Comparison of ENCODE assay signal across 8 cellular contexts in the genomic region with DNA sequence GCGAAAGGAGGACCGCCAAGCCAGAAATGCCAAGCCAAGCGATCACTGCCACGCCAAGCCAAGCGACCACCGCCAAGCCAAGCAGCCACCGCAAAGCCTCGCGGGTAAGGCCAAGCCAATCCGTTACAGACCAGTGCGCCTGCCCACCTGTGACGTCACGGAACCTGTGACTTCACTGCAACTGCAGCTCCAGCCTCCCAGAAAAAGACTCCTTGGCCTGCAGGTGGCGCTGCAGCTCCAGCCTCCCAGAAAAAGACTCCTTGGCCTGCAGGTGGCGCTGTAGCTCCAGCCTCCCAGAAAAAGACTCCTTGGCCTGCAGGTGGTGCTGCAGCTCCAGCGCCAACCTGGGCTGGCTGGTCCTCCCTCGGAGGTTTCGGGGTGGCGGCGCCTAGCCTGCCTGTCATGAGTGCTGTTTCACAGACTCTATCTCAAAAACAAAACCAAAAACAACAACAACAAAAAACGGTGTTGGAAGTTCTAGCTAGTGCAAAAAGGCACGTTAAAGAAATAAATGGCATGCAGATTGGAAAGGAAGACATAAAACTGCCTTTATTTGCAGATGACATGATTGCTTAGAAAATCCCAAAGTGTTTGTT. TPM values are rescaled to one million over a fixed set of nuclear protein-coding genes. Genes with fewer than 3 reads are reported as not detected.
DNase-seq lines count a peak whose midpoint lies in the region; ATAC-seq and TF ChIP-seq lines count a peak whose summit lies in the region.
"Not testable (repeated sequence)": the region's sequence is repeated elsewhere in the genome, so short reads cannot be mapped to it uniquely, and the experiment has no call there.

No MANE protein-coding gene starts in this region.

- H3K4me1 ChIP-seq in CD4-positive, CD25-positive, alpha-beta regulatory T cell (ENCODE audit: control insufficient read depth, insufficient read depth, low read length, poor library complexity, severe bottlenecking) = not testable (repeated sequence)

- H3K27me3 ChIP-seq in CD4-positive, CD25-positive, alpha-beta regulatory T cell (ENCODE audit: control insufficient read depth, insufficient read depth, low read length) = not testable (repeated sequence)

- H3K9me3 Mint-ChIP-seq in CD4-positive, CD25-positive, alpha-beta regulatory T cell = not testable (repeated sequence)

- H3K27ac ChIP-seq in CD4-positive, CD25-positive, alpha-beta regulatory T cell (ENCODE audit: insufficient read depth, low read length, poor library complexity, severe bottlenecking) = peak overlapping the region; percentile 60
- peak overlapping the region; percentile 59 for H3K27ac ChIP-seq in RWPE1

- H3K27me3 Mint-ChIP-seq in CD4-positive, CD25-positive, alpha-beta regulatory T cell = not testable (repeated sequence)

- peak; percentile 78 to 95 (median 90) for DNase-seq in CD4-positive, CD25-positive, alpha-beta regulatory T cell
- DNase-seq in KG1 (lab: John Stamatoyannopoulos, UW) (peak; percentile 0), RWPE1 (ENCODE audit: low spot score) (peak; percentile 21), epithelial cell of proximal tubule (ENCODE audit: low read depth) (peak; percentile 30), midbrain (lab: John Stamatoyannopoulos, UW) (peak; percentile 87)
- DNase-seq in activated T-cell treated with anti-CD3 and anti-CD28 coated beads, Interleukin-2, amount 50 U/mL, for 48 hours = peak; percentile 98 to 99
- DNase-seq in stimulated activated CD4-positive, alpha-beta T cell treated with anti-CD3 and anti-CD28 coated beads, TNF-alpha, amount 100 ng/mL, for 24 hours (ENCODE audit: low read depth in 3 of 3) = peak; percentile 90 to 96 (median 93)

- H3K4me3 ChIP-seq in CD4-positive, CD25-positive, alpha-beta regulatory T cell (ENCODE audit: low read depth, low read length) = peak overlapping the region; percentile 61
- peak overlapping the region; percentile 49 for H3K4me3 ChIP-seq in epithelial cell of proximal tubule (ENCODE audit: low read depth, low read length)

- H3K9me3 ChIP-seq in CD4-positive, CD25-positive, alpha-beta regulatory T cell (ENCODE audit: control insufficient read depth in 2 of 2, low read length in 2 of 2) = not testable (repeated sequence)

- H3K4me1 Mint-ChIP-seq in CD4-positive, CD25-positive, alpha-beta regulatory T cell = peaks cover 5 to 17% (median 6%) of the 10 kb centered on the region in 4 donors

- TF ChIP-seq CTCF in RWPE1 (conservative IDR thresholded peaks at IDR 0.05; ENCODE audit: low read depth) (peak; percentile 100), epithelial cell of proximal tubule (conservative IDR thresholded peaks at IDR 0.05; ENCODE audit: low read depth, low read length) (peak; percentile 91)

- not testable (repeated sequence) for H3K36me3 Mint-ChIP-seq in CD4-positive, CD25-positive, alpha-beta regulatory T cell

- peak overlapping the region; percentile 84 to 96 (median 91) for H3K4me3 Mint-ChIP-seq in CD4-positive, CD25-positive, alpha-beta regulatory T cell

- ATAC-seq in CD4-positive, CD25-positive, alpha-beta regulatory T cell (ENCODE audit: low read depth in 2 of 2) = peak; percentile 89 to 93
- ATAC-seq in GM21423 (IDR thresholded peaks at IDR 0.05; ENCODE audit: unreplicated experiment) = peak; percentile 82

- POLR2A ChIA-PET in RWPE1 (lab: Yijun Ruan, JAX; ENCODE audit: low non-redundant PET) = not testable (repeated sequence)

- CTCF ChIA-PET in RWPE1 (lab: Yijun Ruan, JAX) = interaction anchor here (0.6 to 0.8 kb wide), 8 partner anchors 50 to 433 kb away, joined by 3 to 7 read pairs (median 3); no protein-coding TSS in a partner anchor

- H3K27ac Mint-ChIP-seq in CD4-positive, CD25-positive, alpha-beta regulatory T cell = peak overlapping the region; percentile 82 to 96 (median 91)

- not testable (repeated sequence) for H3K36me3 ChIP-seq in CD4-positive, CD25-positive, alpha-beta regulatory T cell (ENCODE audit: control insufficient read depth, insufficient read depth, low read length)

RNA-seq across cellular contexts. Expression of a gene that starts 18.6 kb away (rescaled TPM):
- total RNA-seq in CD4-positive, CD25-positive, alpha-beta regulatory T cell = not detected
- not detected for polyA plus RNA-seq in CD4-positive, CD25-positive, alpha-beta regulatory T cell
- total RNA-seq in epithelial cell of proximal tubule = not detected in 2 replicates

RNA-seq across cellular contexts. Expression of a gene that starts 56.5 kb away (rescaled TPM):
- total RNA-seq in CD4-positive, CD25-positive, alpha-beta regulatory T cell = 4.5 TPM
- polyA plus RNA-seq in CD4-positive, CD25-positive, alpha-beta regulatory T cell = 1 to 10 TPM; 1.7 to 2.6 (median 2.0) TPM
- 6.0 and 8.5 TPM in 2 replicates for total RNA-seq in epithelial cell of proximal tubule

Comparison
In these comparisons a context has a peak if more than half of its experiments do, and no peak if none do; other contexts are left out.
1. Peak in every context shown above with its lines: DNase-seq, ATAC-seq, H3K4me3 ChIP-seq and H3K27ac ChIP-seq.
2. DNase-seq: peak in every context shown above with its lines; median percentile 98 in activated T-cell treated with anti-CD3 and anti-CD28 coated beads, Interleukin-2, amount 50 U/mL, for 48 hours; 93 in stimulated activated CD4-positive, alpha-beta T cell treated with anti-CD3 and anti-CD28 coated beads, TNF-alpha, amount 100 ng/mL, for 24 hours; 90 in CD4-positive, CD25-positive, alpha-beta regulatory T cell; 87 in midbrain; 30 in epithelial cell of proximal tubule; 21 in RWPE1; 0 in KG1.